1 cellular context compared by ENCODE assay signal in genomic region chr2:144230452-144231085, GRCh38.
TF ChIP-seq lines count a peak whose summit lies in the region.

No MANE protein-coding gene starts in this region.

TF ChIP-seq in GM23338, 12 proteins besides CTCF, POLR2A, EP300 and RAD21 (continued from another document):
- TF ChIP-seq EZH2 (IDR thresholded peaks at IDR 0.05; ENCODE audit: low read depth, unreplicated experiment), result no peak
TF ChIP-seq in GM23338: peak in this region for 0.
